Comparison of ENCODE assay signal across 22 cellular contexts in the genomic region with DNA sequence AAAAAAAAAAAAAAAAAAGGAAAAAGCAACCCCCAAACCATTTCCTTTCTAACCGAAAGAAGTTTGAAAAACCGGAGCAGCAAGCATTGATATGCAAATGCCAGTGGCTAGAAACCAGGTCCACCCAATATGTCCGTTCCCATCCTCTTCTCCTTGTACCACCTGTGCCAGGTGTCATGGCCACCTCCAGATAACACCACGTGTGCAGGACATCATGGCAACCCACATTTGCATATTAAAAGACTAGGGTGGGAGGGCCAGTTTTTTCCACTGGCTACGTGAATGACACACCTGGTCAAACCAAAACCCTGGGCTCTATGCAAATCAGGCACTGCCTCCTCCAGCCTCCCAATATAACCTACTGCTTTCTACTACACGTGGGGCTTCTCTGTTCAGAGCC.
DNase-seq lines count a peak whose midpoint lies in the region; ATAC-seq and TF ChIP-seq lines count a peak whose summit lies in the region.
"Had no signal": no experiment of that assay in that cellular context is flagged by ENCODE, and none has a peak within 500 bp of the region (broad histone marks: within the 10 kb centered on the region; RNA-seq: fewer than 3 reads in every experiment).

No MANE protein-coding gene starts in this region.

- peak; percentile 50 for ATAC-seq in GM21390 (IDR thresholded peaks at IDR 0.05; ENCODE audit: unreplicated experiment)
- ATAC-seq in HG03280 (IDR thresholded peaks at IDR 0.05; ENCODE audit: unreplicated experiment), result peak; percentile 34
- ATAC-seq: foreskin keratinocyte, K562, upper lobe of right lung had no signal

- peaks cover 5% of the 10 kb centered on the region for H3K27me3 Mint-ChIP-seq in activated naive CD4-positive, alpha-beta T cell treated with anti-CD3 and anti-CD28 coated beads for 36 hours (ENCODE audit: low read depth)

- intact Hi-C loops in activated naive CD4-positive, alpha-beta T cell treated with anti-CD3 and anti-CD28 coated beads for 36 hours (cut with micrococcal nuclease), result no loop called here

- no peak overlapping the region for H3K4me3 Mint-ChIP-seq in activated naive CD4-positive, alpha-beta T cell treated with anti-CD3 and anti-CD28 coated beads for 36 hours
- H3K4me3 Mint-ChIP-seq: nephron had no signal

- no peak for TF ChIP-seq CTCF in GM12865 (IDR thresholded peaks at IDR 0.05; ENCODE audit: insufficient read depth, low read depth, low read length, missing control alignments)

- H3K4me3 ChIP-seq in GM12865 (ENCODE audit: low read depth, low read length), result no peak overlapping the region
- H3K4me3 ChIP-seq: dorsolateral prefrontal cortex, K562, upper lobe of right lung had no signal

- no peaks in the 10 kb centered on the region for H3K36me3 Mint-ChIP-seq in activated naive CD4-positive, alpha-beta T cell treated with anti-CD3 and anti-CD28 coated beads for 36 hours (ENCODE audit: low read depth)

- H3K27ac Mint-ChIP-seq in activated naive CD4-positive, alpha-beta T cell treated with anti-CD3 and anti-CD28 coated beads for 36 hours, result no peak overlapping the region
- H3K27ac Mint-ChIP-seq: nephron had no signal

- CTCF ChIA-PET in activated naive CD4-positive, alpha-beta T cell treated with anti-CD3 and anti-CD28 coated beads for 36 hours (lab: Charles Lee), result interaction anchor here (1.2 kb wide), 1 partner anchor 524 kb away, joined by 3 read pairs; no protein-coding TSS in a partner anchor

- peaks cover 15% of the 10 kb centered on the region for H3K4me1 Mint-ChIP-seq in activated naive CD4-positive, alpha-beta T cell treated with anti-CD3 and anti-CD28 coated beads for 36 hours (ENCODE audit: low read depth)

- H3K9me3 Mint-ChIP-seq in activated naive CD4-positive, alpha-beta T cell treated with anti-CD3 and anti-CD28 coated beads for 36 hours, result no peaks in the 10 kb centered on the region
- H3K9me3 Mint-ChIP-seq: nephron had no signal

- peak; percentile 23 for DNase-seq in GM12865 (ENCODE audit: low read depth)
- peak; percentile 63 for DNase-seq in iPS DF 19.7 (ENCODE audit: low read depth, low spot score)
- DNase-seq in activated naive CD4-positive, alpha-beta T cell (lab: John Stamatoyannopoulos, UW), result no peak
- DNase-seq in NCI-H69 (lab: John Stamatoyannopoulos, UW), result no peak
- no peak for DNase-seq in activated naive CD4-positive, alpha-beta T cell treated with anti-CD3 and anti-CD28 coated beads for 36 hours
- DNase-seq: activated CD4-positive, alpha-beta T cell treated with anti-CD3 and anti-CD28 coated beads for 48 hours; activated gamma-delta T cell; AML-193; anterior cingulate cortex; central memory CD4-positive, alpha-beta T cell; dorsolateral prefrontal cortex; foreskin keratinocyte; hypothalamus; mesendoderm; NCI-H2029 treated with DMSO at 0.1 percent for 48 hours; posterior cingulate gyrus; Right ventricle myocardium superior; upper lobe of right lung had no signal

Comparison
In these comparisons a context has a peak if more than half of its experiments do, and no peak if none do; other contexts are left out.
1. DNase-seq: peak in GM12865 (single experiment) and iPS DF 19.7 (single experiment); none in activated naive CD4-positive, alpha-beta T cell (0 of 4), NCI-H69 (single experiment) and activated naive CD4-positive, alpha-beta T cell treated with anti-CD3 and anti-CD28 coated beads for 36 hours (single experiment).